Comparison of ENCODE assay signal across 8 cellular contexts in genomic region chr3:121545564-121546455, GRCh38. TPM values are rescaled to one million over a fixed set of nuclear protein-coding genes. Genes with fewer than 3 reads are reported as not detected.
A peak's percentile ranks its signal among the peaks of the same experiment; 100 is the strongest.
DNase-seq lines count a peak whose midpoint lies in the region; ATAC-seq and TF ChIP-seq lines count a peak whose summit lies in the region.

Gene POLQ (minus strand): TSS chr3:121545988. CDS start chr3:121545877, 111 bp downstream.

- DNase-seq in NCI-H748 (lab: John Stamatoyannopoulos, UW; ENCODE audit: unreplicated experiment) (peak; percentile 92), left lung (peak; percentile 94 to 95)
- peak; percentile 86 for DNase-seq in activated CD4-positive, alpha-beta T cell treated with anti-CD3 and anti-CD28 coated beads, Interleukin-2, amount 50 U/mL, for 1 hour
- DNase-seq in stimulated activated CD4-positive, alpha-beta T cell treated with anti-CD3 and anti-CD28 coated beads, Interleukin-2, amount 100 ng/mL, for 48 hours: peak; percentile 75 to 79

- peak within 1 kb of the TSS; percentile 67 to 91 (median 85) for H3K27ac ChIP-seq in BLaER1 treated with 17β-estradiol and CSF1 and Interleukin-3, amounts not matched to agents 10 nM and 100 nM
- H3K27ac ChIP-seq in left lung: peak within 1 kb of the TSS; percentile 82 to 93

- TF ChIP-seq CTCF in left lung (IDR thresholded peaks at IDR 0.05): no peak

- peaks cover 12% of the 10 kb centered on the region for H3K4me1 Mint-ChIP-seq in dendritic cell treated with granulocyte-macrophage colony-stimulating factor and Interleukin-4, amounts not matched to agents 40 ng/mL and 50 ng/mL, for 4 days (ENCODE audit: low read depth)

- intact Hi-C loops in dendritic cell treated with granulocyte-macrophage colony-stimulating factor and Interleukin-4, amounts not matched to agents 40 ng/mL and 50 ng/mL, for 4 days (cut with micrococcal nuclease): loop anchor here (2.0 to 10.0 kb wide), 4 partner anchors 115 to 729 kb away; partner anchors contain the start of genes GOLGB1 and HCLS1
- intact Hi-C loops in left lung (cut with DNase I): no loop called here

- H3K4me1 ChIP-seq in BLaER1 treated with 17β-estradiol and CSF1 and Interleukin-3, amounts not matched to agents 10 nM and 100 nM: peaks cover 14 to 34% (median 25%) of the 10 kb centered on the region in 10 experiments
- peaks cover 6 to 12% of the 10 kb centered on the region in 2 donors for H3K4me1 ChIP-seq in left lung

- H3K36me3 Mint-ChIP-seq in dendritic cell treated with granulocyte-macrophage colony-stimulating factor and Interleukin-4, amounts not matched to agents 40 ng/mL and 50 ng/mL, for 4 days (ENCODE audit: low read depth): no peaks in the 10 kb centered on the region

- peaks cover 0 to 37% (median 34%) of the 10 kb centered on the region in 11 experiments; a peak in 16 of 22 replicates for H3K36me3 ChIP-seq in BLaER1 treated with 17β-estradiol and CSF1 and Interleukin-3, amounts not matched to agents 10 nM and 100 nM
- no peaks in the 10 kb centered on the region for H3K36me3 ChIP-seq in left lung

- H3K4me3 ChIP-seq in BLaER1 treated with 17β-estradiol and CSF1 and Interleukin-3, amounts not matched to agents 10 nM and 100 nM: peak within 1 kb of the TSS; percentile 74 to 95 (median 86)
- peak within 1 kb of the TSS; percentile 58 to 72 for H3K4me3 ChIP-seq in left lung

- peak within 1 kb of the TSS; percentile 83 for H3K4me3 Mint-ChIP-seq in dendritic cell treated with granulocyte-macrophage colony-stimulating factor and Interleukin-4, amounts not matched to agents 40 ng/mL and 50 ng/mL, for 4 days

- H3K27me3 ChIP-seq in BLaER1 treated with 17β-estradiol and CSF1 and Interleukin-3, amounts not matched to agents 10 nM and 100 nM: no peaks in the 10 kb centered on the region
- no peaks in the 10 kb centered on the region for H3K27me3 ChIP-seq in left lung

- peak; percentile 83 for ATAC-seq in GM19351 (IDR thresholded peaks at IDR 0.05; ENCODE audit: unreplicated experiment)
- peak; percentile 73 for ATAC-seq in HG03521 (IDR thresholded peaks at IDR 0.05; ENCODE audit: unreplicated experiment)
- ATAC-seq in left lung: peak; percentile 100

- peak within 1 kb of the TSS; percentile 80 to 92 (median 86) for H3K9ac ChIP-seq in BLaER1 treated with 17β-estradiol and CSF1 and Interleukin-3, amounts not matched to agents 10 nM and 100 nM

- H3K27ac Mint-ChIP-seq in dendritic cell treated with granulocyte-macrophage colony-stimulating factor and Interleukin-4, amounts not matched to agents 40 ng/mL and 50 ng/mL, for 4 days: peak within 1 kb of the TSS; percentile 91

- no peaks in the 10 kb centered on the region for H4K20me1 ChIP-seq in BLaER1 treated with 17β-estradiol and CSF1 and Interleukin-3, amounts not matched to agents 10 nM and 100 nM

- H3K27me3 Mint-ChIP-seq in dendritic cell treated with granulocyte-macrophage colony-stimulating factor and Interleukin-4, amounts not matched to agents 40 ng/mL and 50 ng/mL, for 4 days: no peaks in the 10 kb centered on the region

- H3K4me2 ChIP-seq in BLaER1 treated with 17β-estradiol and CSF1 and Interleukin-3, amounts not matched to agents 10 nM and 100 nM: peak within 1 kb of the TSS; percentile 89 to 99 (median 95)

- no peaks in the 10 kb centered on the region for H3K9me3 Mint-ChIP-seq in dendritic cell treated with granulocyte-macrophage colony-stimulating factor and Interleukin-4, amounts not matched to agents 40 ng/mL and 50 ng/mL, for 4 days

- H3K9me3 ChIP-seq in BLaER1 treated with 17β-estradiol and CSF1 and Interleukin-3, amounts not matched to agents 10 nM and 100 nM (replicated peaks in 1 of 11): no peaks in the 10 kb centered on the region
- no peaks in the 10 kb centered on the region for H3K9me3 ChIP-seq in left lung

RNA-seq across cellular contexts. Expression of gene POLQ, which starts in this region (rescaled TPM):
- 1 to 10 TPM; 1.7 to 2.1 TPM for total RNA-seq in left lung

Comparison
In these comparisons a context has a peak if more than half of its experiments do, and no peak if none do; other contexts are left out.
1. Peak in every context shown above with its lines: DNase-seq, ATAC-seq, H3K4me3 ChIP-seq and H3K27ac ChIP-seq.